ENCODE assay signal across 25 cellular contexts in genomic region chr14:65517635-65518542, GRCh38.
DNase-seq lines count a peak whose midpoint lies in the region; ATAC-seq and TF ChIP-seq lines count a peak whose summit lies in the region.
"Had no signal": no experiment of that assay in that cellular context is flagged by ENCODE, and none has a peak within 500 bp of the region (broad histone marks: within the 10 kb centered on the region; RNA-seq: fewer than 3 reads in every experiment).

No MANE protein-coding gene starts in this region.

- ATAC-seq in stimulated activated memory B cell treated with anti-CD40 and anti-IgM and Interleukin-4, amounts not matched to agents 10 μg/mL and 1 μg/mL and 100 μg/mL, for 72 hours: no peak
- ATAC-seq: body of pancreas, HCT116, left lobe of liver, right lobe of liver had no signal

- H3K9me3 Mint-ChIP-seq in activated T-cell treated with anti-CD3 and anti-CD28 coated beads, Interleukin-2, amount 50 U/mL, for 24 hours: no peaks in the 10 kb centered on the region
- H3K9me3 Mint-ChIP-seq in IgD-negative memory B cell: peaks cover 0 to 2% (median 0%) of the 10 kb centered on the region in 3 donors
- H3K9me3 Mint-ChIP-seq in activated T-helper 2 cell treated with anti-CD3 and anti-CD28 coated beads, Interferon-gamma antibody, Interleukin-2, Interleukin-4, amounts not matched to agents 10 μg/mL and 5 μg/mL and 100 μg/mL, durations not matched to agents 14 hours and 24 hours and 36 hours: peaks cover 11% of the 10 kb centered on the region
- H3K9me3 Mint-ChIP-seq in stimulated activated memory B cell treated with anti-CD40 and anti-IgM and Interleukin-4, amounts not matched to agents 10 μg/mL and 1 μg/mL and 100 μg/mL, for 72 hours: no peaks in the 10 kb centered on the region

- peak overlapping the region; percentile 50 for H3K27ac Mint-ChIP-seq in activated T-cell treated with anti-CD3 and anti-CD28 coated beads, Interleukin-2, amount 50 U/mL, for 24 hours
- H3K27ac Mint-ChIP-seq in IgD-negative memory B cell: peak overlapping the region in 2 of 3 donors; percentile 41 to 46
- H3K27ac Mint-ChIP-seq in activated T-helper 2 cell treated with anti-CD3 and anti-CD28 coated beads, Interferon-gamma antibody, Interleukin-2, Interleukin-4, amounts not matched to agents 10 μg/mL and 5 μg/mL and 100 μg/mL, durations not matched to agents 14 hours and 24 hours and 36 hours: peak overlapping the region; percentile 88
- peak overlapping the region; percentile 65 for H3K27ac Mint-ChIP-seq in stimulated activated memory B cell treated with anti-CD40 and anti-IgM and Interleukin-4, amounts not matched to agents 10 μg/mL and 1 μg/mL and 100 μg/mL, for 72 hours
- H3K27ac Mint-ChIP-seq: nephron had no signal

- peaks cover 30% of the 10 kb centered on the region for H3K36me3 Mint-ChIP-seq in activated T-cell treated with anti-CD3 and anti-CD28 coated beads, Interleukin-2, amount 50 U/mL, for 24 hours (ENCODE audit: low read depth)
- H3K36me3 Mint-ChIP-seq in IgD-negative memory B cell: peaks cover 4% of the 10 kb centered on the region
- H3K36me3 Mint-ChIP-seq in activated T-helper 2 cell treated with anti-CD3 and anti-CD28 coated beads, Interferon-gamma antibody, Interleukin-2, Interleukin-4, amounts not matched to agents 10 μg/mL and 5 μg/mL and 100 μg/mL, durations not matched to agents 14 hours and 24 hours and 36 hours (ENCODE audit: low read depth): peaks cover 24% of the 10 kb centered on the region
- H3K36me3 Mint-ChIP-seq in stimulated activated memory B cell treated with anti-CD40 and anti-IgM and Interleukin-4, amounts not matched to agents 10 μg/mL and 1 μg/mL and 100 μg/mL, for 72 hours: peaks cover 11% of the 10 kb centered on the region

- peaks cover 52% of the 10 kb centered on the region for H3K4me1 Mint-ChIP-seq in activated T-cell treated with anti-CD3 and anti-CD28 coated beads, Interleukin-2, amount 50 U/mL, for 24 hours (ENCODE audit: low read depth)
- peaks cover 27 to 38% (median 31%) of the 10 kb centered on the region in 3 donors for H3K4me1 Mint-ChIP-seq in IgD-negative memory B cell
- peaks cover 40% of the 10 kb centered on the region for H3K4me1 Mint-ChIP-seq in activated T-helper 2 cell treated with anti-CD3 and anti-CD28 coated beads, Interferon-gamma antibody, Interleukin-2, Interleukin-4, amounts not matched to agents 10 μg/mL and 5 μg/mL and 100 μg/mL, durations not matched to agents 14 hours and 24 hours and 36 hours (ENCODE audit: low read depth)
- H3K4me1 Mint-ChIP-seq in stimulated activated memory B cell treated with anti-CD40 and anti-IgM and Interleukin-4, amounts not matched to agents 10 μg/mL and 1 μg/mL and 100 μg/mL, for 72 hours: peaks cover 46% of the 10 kb centered on the region
- H3K4me1 Mint-ChIP-seq: nephron had no signal

- no peak for TF ChIP-seq CTCF in suprapubic skin (IDR thresholded peaks at IDR 0.05)

- H3K27me3 ChIP-seq in suprapubic skin: no peaks in the 10 kb centered on the region
- H3K27me3 ChIP-seq: BLaER1, body of pancreas, right lobe of liver, vagina had no signal

- no peak overlapping the region for H3K4me3 Mint-ChIP-seq in activated T-cell treated with anti-CD3 and anti-CD28 coated beads, Interleukin-2, amount 50 U/mL, for 24 hours
- peak overlapping the region in 2 of 4 donors; percentile 17 to 29 for H3K4me3 Mint-ChIP-seq in IgD-negative memory B cell
- H3K4me3 Mint-ChIP-seq in activated T-helper 2 cell treated with anti-CD3 and anti-CD28 coated beads, Interferon-gamma antibody, Interleukin-2, Interleukin-4, amounts not matched to agents 10 μg/mL and 5 μg/mL and 100 μg/mL, durations not matched to agents 14 hours and 24 hours and 36 hours (ENCODE audit: low read depth): no peak overlapping the region
- no peak overlapping the region for H3K4me3 Mint-ChIP-seq in stimulated activated memory B cell treated with anti-CD40 and anti-IgM and Interleukin-4, amounts not matched to agents 10 μg/mL and 1 μg/mL and 100 μg/mL, for 72 hours
- H3K4me3 Mint-ChIP-seq: nephron had no signal

- no peaks in the 10 kb centered on the region for H3K9me3 ChIP-seq in suprapubic skin
- H3K9me3 ChIP-seq: body of pancreas, right lobe of liver, vagina had no signal

- no peaks in the 10 kb centered on the region for H3K36me3 ChIP-seq in suprapubic skin
- H3K36me3 ChIP-seq: BLaER1, right lobe of liver, vagina had no signal

- no peak for DNase-seq in activated T-cell treated with anti-CD3 and anti-CD28 coated beads, Interleukin-2, amount 50 U/mL, for 24 hours
- DNase-seq in activated T-cell treated with anti-CD3 and anti-CD28 coated beads, Interleukin-2, amount 50 U/mL, for 48 hours: no peak
- DNase-seq in activated T-helper 2 cell treated with anti-CD3 and anti-CD28 coated beads, Interferon-gamma antibody, Interleukin-2, Interleukin-4, amounts not matched to agents 10 μg/mL and 5 μg/mL and 100 μg/mL, durations not matched to agents 14 hours and 24 hours and 36 hours (ENCODE audit: low spot score): no peak
- DNase-seq in suprapubic skin (ENCODE audit: low spot score in 2 of 2) (no peak), NCI-H226 (no peak), HCEC 1CT (no peak)
- DNase-seq: activated CD8-positive, alpha-beta memory T cell treated with anti-CD3 and anti-CD28 coated beads, Interleukin-2, amount 50 U/mL, for 4 hours; body of pancreas; DMS153; effector CD4-positive, alpha-beta T cell; foreskin melanocyte; MM.1S; NCI-H1436; NCI-H2107; NCI-H510A; NK-92 treated with Interleukin-12 subunit alpha and Interleukin-12 subunit beta, amount 100 ng/mL, for 24 hours; right lobe of liver; T-helper 9 cell had no signal

- no peaks in the 10 kb centered on the region for H3K4me1 ChIP-seq in suprapubic skin
- H3K4me1 ChIP-seq: BLaER1, right lobe of liver, vagina had no signal

- intact Hi-C loops in activated T-helper 2 cell treated with anti-CD3 and anti-CD28 coated beads, Interferon-gamma antibody, Interleukin-2, Interleukin-4, amounts not matched to agents 10 μg/mL and 5 μg/mL and 100 μg/mL, durations not matched to agents 14 hours and 24 hours and 36 hours (cut with micrococcal nuclease): loop anchor here (5.0 kb wide), 2 partner anchors 41 to 81 kb away; no protein-coding TSS in a partner anchor

- no peak overlapping the region for H3K27ac ChIP-seq in suprapubic skin
- H3K27ac ChIP-seq: BLaER1, body of pancreas, right lobe of liver, vagina had no signal

- no peak for TF ChIP-seq POLR2A in suprapubic skin (IDR thresholded peaks at IDR 0.05)

- no peaks in the 10 kb centered on the region for H3K27me3 Mint-ChIP-seq in activated T-cell treated with anti-CD3 and anti-CD28 coated beads, Interleukin-2, amount 50 U/mL, for 24 hours
- H3K27me3 Mint-ChIP-seq in IgD-negative memory B cell: no peaks in the 10 kb centered on the region
- H3K27me3 Mint-ChIP-seq in activated T-helper 2 cell treated with anti-CD3 and anti-CD28 coated beads, Interferon-gamma antibody, Interleukin-2, Interleukin-4, amounts not matched to agents 10 μg/mL and 5 μg/mL and 100 μg/mL, durations not matched to agents 14 hours and 24 hours and 36 hours (ENCODE audit: low read depth): no peaks in the 10 kb centered on the region
- H3K27me3 Mint-ChIP-seq in stimulated activated memory B cell treated with anti-CD40 and anti-IgM and Interleukin-4, amounts not matched to agents 10 μg/mL and 1 μg/mL and 100 μg/mL, for 72 hours: no peaks in the 10 kb centered on the region

- TF ChIP-seq EP300 in suprapubic skin (IDR thresholded peaks at IDR 0.05): no peak

- no peak overlapping the region for H3K4me3 ChIP-seq in suprapubic skin
- H3K4me3 ChIP-seq: BLaER1, body of pancreas, right lobe of liver, vagina had no signal
